Comparison of ENCODE assay signal across 8 cellular contexts in genomic region chr16:16861546-16861945, GRCh38.
DNase-seq lines count a peak whose midpoint lies in the region; ATAC-seq and TF ChIP-seq lines count a peak whose summit lies in the region.

No MANE protein-coding gene starts in this region.

- H4K8ac ChIP-seq in IMR-90 (ENCODE audit: low read depth in 2 of 2, low read length in 2 of 2): no peak overlapping the region

- H3K27ac ChIP-seq in IMR-90 (ENCODE audit: insufficient read depth, low read length) (no peak overlapping the region), SK-N-SH (ENCODE audit: low read depth in 2 of 2, low read length in 1 of 2) (no peak overlapping the region), hepatocyte (no peak overlapping the region)

- H2BK120ac ChIP-seq in IMR-90 (ENCODE audit: low read depth, low read length): no peak overlapping the region

- in situ Hi-C loops in IMR-90 (cut with MboI; ENCODE audit: low sequenced_read_pairs): loop anchor here (25.0 kb wide), 1 partner anchor 601 kb away; the partner anchor contains the start of gene XYLT1

- H3K79me1 ChIP-seq in IMR-90 (ENCODE audit: low read depth in 1 of 2, low read length in 2 of 2): no peaks in the 10 kb centered on the region

- ATAC-seq in IMR-90 (ENCODE audit: low read depth) (peak; percentile 67), GM21576 (IDR thresholded peaks at IDR 0.05; ENCODE audit: unreplicated experiment) (no peak)
- ATAC-seq in activated naive CD8-positive, alpha-beta T cell treated with anti-CD3 and anti-CD28 coated beads, Interleukin-2, amount 50 U/mL, for 24 hours: no peak

- H3K27me3 ChIP-seq in IMR-90 (ENCODE audit: control insufficient read depth, insufficient read depth, low read length) (no peaks in the 10 kb centered on the region), SK-N-SH (ENCODE audit: insufficient read depth) (no peaks in the 10 kb centered on the region), hepatocyte (no peaks in the 10 kb centered on the region)

- BruUV-seq in IMR-90 (replicated peaks; lab: Mats Ljungman, UMichigan): no TSS peak

- TF ChIP-seq POLR2A in IMR-90 (IDR thresholded peaks at IDR 0.05; ENCODE audit: low read depth, low read length): no peak

- H2AFZ ChIP-seq in IMR-90 (replicated peaks; ENCODE audit: low read length, poor library complexity) (no peak overlapping the region), SK-N-SH (ENCODE audit: low read depth) (no peak overlapping the region), hepatocyte (no peak overlapping the region)

- H3K9me3 ChIP-seq in IMR-90 (ENCODE audit: control insufficient read depth, insufficient read depth, low read length): peaks cover 2% of the 10 kb centered on the region; the same call in 1 of the 2 replicates
- no peaks in the 10 kb centered on the region for H3K9me3 ChIP-seq in SK-N-SH
- no peaks in the 10 kb centered on the region for H3K9me3 ChIP-seq in hepatocyte (ENCODE audit: low read depth)

- no peak overlapping the region for H3K18ac ChIP-seq in IMR-90 (ENCODE audit: low read depth, low read length)

- TF ChIP-seq CTCF in IMR-90 (conservative IDR thresholded peaks at IDR 0.05; ENCODE audit: low read depth, low read length) (peak; percentile 67), SK-N-SH (IDR thresholded peaks at IDR 0.05) (peak; percentile 77), hepatocyte (IDR thresholded peaks at IDR 0.05; ENCODE audit: poor library complexity) (peak; percentile 83)

- no peak overlapping the region for H2AK5ac ChIP-seq in IMR-90 (ENCODE audit: low read depth, low read length)

- H3K4me1 ChIP-seq in IMR-90 (ENCODE audit: control insufficient read depth, insufficient read depth, low read length) (no peaks in the 10 kb centered on the region), SK-N-SH (ENCODE audit: control insufficient read depth in 1 of 2, insufficient read depth in 2 of 2, low read depth in 1 of 2, low read length in 1 of 2) (peaks cover 0 to 3% of the 10 kb centered on the region in 2 experiments; a peak in 1 of 4 replicates), hepatocyte (ENCODE audit: insufficient read depth) (no peaks in the 10 kb centered on the region)

- POLR2A ChIA-PET in IMR-90 (lab: Charles Lee; ENCODE audit: unreplicated experiment) (no interaction called here), SK-N-SH (lab: Yijun Ruan, JAX) (no interaction called here)

- no peak overlapping the region for H3K14ac ChIP-seq in IMR-90 (replicated peaks; ENCODE audit: low read depth, low read length)

- CTCF ChIA-PET in IMR-90 (lab: Yijun Ruan, JAX): interaction anchor here (1.6 kb wide), 1 partner anchor 607 kb away, joined by 5 read pairs; no protein-coding TSS in a partner anchor
- CTCF ChIA-PET in SK-N-SH (lab: Yijun Ruan, JAX): interaction anchor here (0.6 to 3.5 kb wide), 29 partner anchors 9 to 756 kb away, joined by 3 to 25 read pairs (median 3); no protein-coding TSS in a partner anchor

- H3K4me3 Mint-ChIP-seq in activated naive CD8-positive, alpha-beta T cell treated with anti-CD3 and anti-CD28 coated beads, Interleukin-2, amount 50 U/mL, for 24 hours: no peak overlapping the region

- H2BK15ac ChIP-seq in IMR-90 (ENCODE audit: low read depth, low read length): no peak overlapping the region

- no peak overlapping the region for H3K4me3 ChIP-seq in IMR-90 (ENCODE audit: insufficient read depth, low read depth, low read length)
- no peak overlapping the region for H3K4me3 ChIP-seq in SK-N-SH (ENCODE audit: low read depth in 2 of 2, low read length in 1 of 2)
- H3K4me3 ChIP-seq in hepatocyte: no peak overlapping the region

- H3K27ac Mint-ChIP-seq in activated naive CD8-positive, alpha-beta T cell treated with anti-CD3 and anti-CD28 coated beads, Interleukin-2, amount 50 U/mL, for 24 hours: no peak overlapping the region

- H4K91ac ChIP-seq in IMR-90 (ENCODE audit: insufficient read depth, low read depth, low read length): no peak overlapping the region

- no peak overlapping the region for H3K56ac ChIP-seq in IMR-90 (ENCODE audit: extremely low read depth, insufficient read depth, low read length)

- H3K9me1 ChIP-seq in IMR-90 (ENCODE audit: insufficient read depth, low read length): no peaks in the 10 kb centered on the region

- no CpG with 5 or more reads among the region's 7 CpGs for WGBS in IMR-90 (ENCODE audit: extremely low coverage in 2 of 2, insufficient read length in 1 of 2), 2 experiments
- WGBS in SK-N-SH (ENCODE audit: low lambda C conversion rate): 13% methylated on average over 7 of the region's 7 CpGs
- WGBS in hepatocyte (ENCODE audit: low lambda C conversion rate, missing lambda C conversion rate): 34% methylated on average over 7 of the region's 7 CpGs

- H3K79me2 ChIP-seq in SK-N-SH (ENCODE audit: insufficient read depth): no peaks in the 10 kb centered on the region
- no peaks in the 10 kb centered on the region for H3K79me2 ChIP-seq in hepatocyte

- TF ChIP-seq RAD21 in IMR-90 (IDR thresholded peaks at IDR 0.05; ENCODE audit: low read length) (peak; percentile 59), SK-N-SH (IDR thresholded peaks at IDR 0.05; ENCODE audit: low read length) (peak; percentile 85)

- H3K23ac ChIP-seq in IMR-90 (ENCODE audit: low read depth, low read length): no peak overlapping the region

- H3K36me3 Mint-ChIP-seq in activated naive CD8-positive, alpha-beta T cell treated with anti-CD3 and anti-CD28 coated beads, Interleukin-2, amount 50 U/mL, for 24 hours (ENCODE audit: low read depth): no peaks in the 10 kb centered on the region

- no peak overlapping the region for H2AK9ac ChIP-seq in IMR-90 (replicated peaks; ENCODE audit: low read depth, low read length, poor library complexity)

- H3F3A ChIP-seq in SK-N-SH (replicated peaks; ENCODE audit: insufficient read depth): no peaks in the 10 kb centered on the region

- peak; percentile 52 for DNase-seq in DMS153 treated with DMSO at 0.1 percent for 48 hours (lab: John Stamatoyannopoulos, UW; ENCODE audit: unreplicated experiment)
- DNase-seq in IMR-90: peak; percentile 32
- DNase-seq in SK-N-SH: peak; percentile 71
- DNase-seq in activated naive CD8-positive, alpha-beta T cell treated with anti-CD3 and anti-CD28 coated beads, Interleukin-2, amount 50 U/mL, for 24 hours: peak; percentile 58
- DNase-seq in hepatocyte (ENCODE audit: low spot score): peak; percentile 79
- DNase-seq in stimulated activated CD4-positive, alpha-beta T cell treated with anti-CD3 and anti-CD28 coated beads, Interleukin-12 subunit alpha, Interleukin-12 subunit beta, amount 100 ng/mL, for 24 hours (ENCODE audit: low read depth in 2 of 2): peak; percentile 2 to 30
- DNase-seq in posterior vena cava (ENCODE audit: low spot score): no peak

- no peaks in the 10 kb centered on the region for H4K20me1 ChIP-seq in IMR-90 (ENCODE audit: insufficient read depth, low read length)
- H4K20me1 ChIP-seq in SK-N-SH (ENCODE audit: insufficient read depth): no peaks in the 10 kb centered on the region
- H4K20me1 ChIP-seq in hepatocyte (ENCODE audit: insufficient read depth, poor library complexity, severe bottlenecking): no peaks in the 10 kb centered on the region

- intact Hi-C loops in IMR-90 (cut with micrococcal nuclease) (loop anchor here (1.0 to 2.0 kb wide), 2 partner anchors 608 to 717 kb away; no protein-coding TSS in a partner anchor), posterior vena cava (cut with DNase I) (loop anchor here (5.0 to 10.0 kb wide), 2 partner anchors 613 to 716 kb away; partner anchors contain the start of gene XYLT1 (in 1 of the 2))

- no peak overlapping the region for H2BK5ac ChIP-seq in IMR-90 (ENCODE audit: low read depth, low read length, poor library complexity, severe bottlenecking)

- H2BK20ac ChIP-seq in IMR-90 (ENCODE audit: low read depth, low read length): no peak overlapping the region

- dilution Hi-C loops in IMR-90 (cut with HindIII; ENCODE audit: low sequenced_read_pairs, unreplicated experiment): no loop called here

- TF ChIP-seq EP300 in SK-N-SH (IDR thresholded peaks at IDR 0.05; ENCODE audit: borderline replicate concordance in 1 of 2, low read depth in 1 of 2, low read length in 1 of 2): no peak

- H3K4me2 ChIP-seq in IMR-90 (ENCODE audit: low read depth, low read length) (no peak overlapping the region), SK-N-SH (no peak overlapping the region), hepatocyte (no peak overlapping the region)

- H3K27me3 Mint-ChIP-seq in activated naive CD8-positive, alpha-beta T cell treated with anti-CD3 and anti-CD28 coated beads, Interleukin-2, amount 50 U/mL, for 24 hours: peaks cover 8% of the 10 kb centered on the region

- H3K9me3 Mint-ChIP-seq in activated naive CD8-positive, alpha-beta T cell treated with anti-CD3 and anti-CD28 coated beads, Interleukin-2, amount 50 U/mL, for 24 hours: no peaks in the 10 kb centered on the region

- H3K36me3 ChIP-seq in IMR-90 (ENCODE audit: control insufficient read depth, insufficient read depth, low read length): no peaks in the 10 kb centered on the region
- no peaks in the 10 kb centered on the region for H3K36me3 ChIP-seq in SK-N-SH (replicated peaks in 1 of 2; ENCODE audit: control insufficient read depth in 1 of 2, insufficient read depth in 2 of 2, low read length in 1 of 2)
- H3K36me3 ChIP-seq in hepatocyte (replicated peaks; ENCODE audit: insufficient read depth, low read depth): no peaks in the 10 kb centered on the region

- H3K9ac ChIP-seq in IMR-90 (ENCODE audit: low read depth, low read length): no peak overlapping the region
- no peak overlapping the region for H3K9ac ChIP-seq in SK-N-SH

- H4K5ac ChIP-seq in IMR-90 (ENCODE audit: low read depth, low read length): no peak overlapping the region

- no peak overlapping the region for H3K4ac ChIP-seq in IMR-90 (ENCODE audit: low read depth, low read length)

- H3K9me2 ChIP-seq in SK-N-SH (no peaks in the 10 kb centered on the region), hepatocyte (replicated peaks; ENCODE audit: insufficient read depth) (no peaks in the 10 kb centered on the region)

- H3K4me1 Mint-ChIP-seq in activated naive CD8-positive, alpha-beta T cell treated with anti-CD3 and anti-CD28 coated beads, Interleukin-2, amount 50 U/mL, for 24 hours: peaks cover 2% of the 10 kb centered on the region

TF ChIP-seq in IMR-90, 13 proteins besides CTCF, POLR2A, EP300 and RAD21:
- TF ChIP-seq SMC3 (IDR thresholded peaks at IDR 0.05; ENCODE audit: low read depth, low read length): peak; percentile 67
- no peak for TF ChIP-seq BHLHE40 (IDR thresholded peaks at IDR 0.05; ENCODE audit: low read depth, low read length)
TF ChIP-seq in IMR-90: peak in this region for 1.

TF ChIP-seq in SK-N-SH, 30 proteins besides CTCF, POLR2A, EP300 and RAD21 (continues in another document):
- TF ChIP-seq EZH2phosphoT487 (IDR thresholded peaks at IDR 0.05; ENCODE audit: borderline replicate concordance, low read depth): no peak
- TF ChIP-seq RCOR1 (IDR thresholded peaks at IDR 0.05; ENCODE audit: low read length): 0 out of 2 replicates have a peak, but pooled peaks have one; percentile 45
- no peak for TF ChIP-seq NFIC (IDR thresholded peaks at IDR 0.05; ENCODE audit: borderline replicate concordance)
- no peak for TF ChIP-seq FOSL2 (IDR thresholded peaks at IDR 0.05; ENCODE audit: borderline replicate concordance, low read depth)
- TF ChIP-seq SMC3 (IDR thresholded peaks at IDR 0.05; ENCODE audit: low read depth, low read length): peak; percentile 78
